In genomic region chr6:66992660-66993059, GRCh38 we compare ENCODE assay signal across 19 cellular contexts.
"Had no signal": no experiment of that assay in that cellular context is flagged by ENCODE, and none has a peak within 500 bp of the region (broad histone marks: within the 10 kb centered on the region; RNA-seq: fewer than 3 reads in every experiment).

No MANE protein-coding gene starts in this region.

- H3K36me3 ChIP-seq: heart left ventricle, prostate gland, right lobe of liver, tibial artery, upper lobe of left lung, uterus had no signal

- H3K27ac ChIP-seq: dorsolateral prefrontal cortex, heart left ventricle, parathyroid adenoma, prostate gland, right lobe of liver, tibial artery, upper lobe of left lung, uterus had no signal

- H3K27ac Mint-ChIP-seq: naive thymus-derived CD4-positive, alpha-beta T cell; nephron progenitor cell; stimulated activated memory B cell treated with anti-CD40 and anti-IgM and Interleukin-4, amounts not matched to agents 10 μg/mL and 1 μg/mL and 100 μg/mL, for 72 hours; stimulated activated naive CD8-positive, alpha-beta T cell treated with anti-CD3 and anti-CD28 coated beads, Interleukin-15, Interleukin-2, amounts not matched to agents 100 ng/mL and 50 ng/mL, for 24 hours had no signal

- H3K9me3 ChIP-seq: prostate gland, tibial artery had no signal

- H3K9ac ChIP-seq: parathyroid adenoma had no signal

- H3K4me1 ChIP-seq: heart left ventricle, parathyroid adenoma, prostate gland, right lobe of liver, tibial artery, upper lobe of left lung, uterus had no signal

- ATAC-seq: esophagus mucosa; heart left ventricle; left colon; naive thymus-derived CD4-positive, alpha-beta T cell; right lobe of liver; stimulated activated memory B cell treated with anti-CD40 and anti-IgM and Interleukin-4, amounts not matched to agents 10 μg/mL and 1 μg/mL and 100 μg/mL, for 72 hours had no signal

- DNase-seq: dorsolateral prefrontal cortex; effector CD8-positive, alpha-beta T cell; heart left ventricle; hippocampal formation; left colon; mesendoderm; naive thymus-derived CD4-positive, alpha-beta T cell; nephron progenitor cell; right lobe of liver; stimulated activated CD4-positive, alpha-beta T cell treated with anti-CD3 and anti-CD28 coated beads, Interleukin-4, amount 100 ng/mL, for 1 hour; stimulated activated CD8-positive, alpha-beta memory T cell treated with anti-CD3 and anti-CD28 coated beads, Interleukin-4, amount 100 ng/mL, for 48 hours; tibial artery; upper lobe of left lung; uterus had no signal

- H3K27me3 Mint-ChIP-seq: naive thymus-derived CD4-positive, alpha-beta T cell; stimulated activated memory B cell treated with anti-CD40 and anti-IgM and Interleukin-4, amounts not matched to agents 10 μg/mL and 1 μg/mL and 100 μg/mL, for 72 hours; stimulated activated naive CD8-positive, alpha-beta T cell treated with anti-CD3 and anti-CD28 coated beads, Interleukin-15, Interleukin-2, amounts not matched to agents 100 ng/mL and 50 ng/mL, for 24 hours had no signal

- H3K4me1 Mint-ChIP-seq: nephron progenitor cell; stimulated activated memory B cell treated with anti-CD40 and anti-IgM and Interleukin-4, amounts not matched to agents 10 μg/mL and 1 μg/mL and 100 μg/mL, for 72 hours had no signal

- H3K79me2 ChIP-seq: parathyroid adenoma had no signal

- H3K36me3 Mint-ChIP-seq: naive thymus-derived CD4-positive, alpha-beta T cell; stimulated activated memory B cell treated with anti-CD40 and anti-IgM and Interleukin-4, amounts not matched to agents 10 μg/mL and 1 μg/mL and 100 μg/mL, for 72 hours had no signal

- H3K27me3 ChIP-seq: dorsolateral prefrontal cortex, heart left ventricle, right lobe of liver, tibial artery, upper lobe of left lung, uterus had no signal

- H3K4me3 Mint-ChIP-seq: naive thymus-derived CD4-positive, alpha-beta T cell; nephron progenitor cell; stimulated activated memory B cell treated with anti-CD40 and anti-IgM and Interleukin-4, amounts not matched to agents 10 μg/mL and 1 μg/mL and 100 μg/mL, for 72 hours; stimulated activated naive CD8-positive, alpha-beta T cell treated with anti-CD3 and anti-CD28 coated beads, Interleukin-15, Interleukin-2, amounts not matched to agents 100 ng/mL and 50 ng/mL, for 24 hours had no signal

- H3K4me3 ChIP-seq: dorsolateral prefrontal cortex, heart left ventricle, prostate gland, right lobe of liver, tibial artery, upper lobe of left lung, uterus had no signal

- H2AFZ ChIP-seq: parathyroid adenoma had no signal
